In genomic region chr4:120525106-120525505, GRCh38 we compare ENCODE assay signal across 3 cellular contexts.
A peak's percentile ranks its signal among the peaks of the same experiment; 100 is the strongest.
TF ChIP-seq lines count a peak whose summit lies in the region.

No MANE protein-coding gene starts in this region.

TF ChIP-seq in GM23338, 12 proteins besides CTCF, POLR2A, EP300 and RAD21 (continues in another document):
- TF ChIP-seq ZNF462 (CRISPR knock-in tag; IDR thresholded peaks at IDR 0.05) (no peak), CREB1 (CRISPR knock-in tag; IDR thresholded peaks at IDR 0.05; ENCODE audit: low read depth) (no peak), EZH2 (IDR thresholded peaks at IDR 0.05; ENCODE audit: low read depth, unreplicated experiment) (no peak)

TF ChIP-seq in IMR-90, 13 proteins besides CTCF, POLR2A, EP300 and RAD21:
- TF ChIP-seq MAZ (IDR thresholded peaks at IDR 0.05; ENCODE audit: borderline replicate concordance, low read depth, low read length) (no peak), MAFK (IDR thresholded peaks at IDR 0.05; ENCODE audit: low read depth, low read length) (peak; percentile 71)

TF ChIP-seq in H1, 55 proteins besides CTCF, POLR2A, EP300 and RAD21:
- peak; percentile 24; the same call in 1 of the 2 replicates for TF ChIP-seq MAFK (IDR thresholded peaks at IDR 0.05; ENCODE audit: low read depth, low read length)
- no peak for TF ChIP-seq FOSL1 (IDR thresholded peaks at IDR 0.05; ENCODE audit: insufficient read depth, low read depth, low read length)
